ENCODE assay signal across 10 cellular contexts in the genomic region with DNA sequence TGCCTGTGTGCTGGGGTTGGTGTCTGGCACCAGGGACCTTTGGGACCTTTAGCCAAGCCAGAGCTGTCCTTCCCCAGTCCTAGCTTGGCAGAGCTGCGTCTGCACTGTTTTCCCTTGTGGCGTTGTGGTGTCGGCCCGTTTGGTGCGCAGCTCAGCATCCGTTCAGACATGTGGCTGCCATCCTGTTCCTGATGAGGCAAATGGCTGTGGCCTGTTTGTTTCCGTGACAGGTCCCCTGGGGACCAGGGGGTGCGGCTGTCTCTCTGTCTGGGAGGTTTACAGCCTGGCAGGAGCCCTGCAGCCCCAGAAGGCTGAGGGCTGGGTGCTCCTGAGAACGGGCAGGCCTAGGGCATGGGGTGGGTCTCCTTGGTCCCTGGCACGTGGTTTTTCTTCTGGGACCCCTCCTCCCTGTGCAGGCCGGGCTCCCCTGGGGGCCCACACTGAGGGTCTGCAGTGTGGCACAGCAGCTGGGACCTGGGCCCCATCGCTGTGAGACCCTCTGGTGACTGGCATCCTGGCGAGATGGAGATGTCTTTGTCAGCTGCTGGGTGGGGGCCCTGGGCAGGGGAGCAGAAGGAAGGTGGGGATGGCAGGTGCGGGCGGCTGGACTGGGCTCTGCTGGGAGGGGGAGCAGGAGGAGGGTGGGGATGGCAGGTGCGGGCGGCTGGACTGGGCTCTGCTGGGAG. TPM values are rescaled to one million over a fixed set of nuclear protein-coding genes. Genes with fewer than 3 reads are reported as not detected.
A peak's percentile ranks its signal among the peaks of the same experiment; 100 is the strongest.
DNase-seq lines count a peak whose midpoint lies in the region; ATAC-seq, FAIRE-seq and TF ChIP-seq lines count a peak whose summit lies in the region.
"Had no signal": no experiment of that assay in that cellular context is flagged by ENCODE, and none has a peak within 500 bp of the region (broad histone marks: within the 10 kb centered on the region; RNA-seq: fewer than 3 reads in every experiment).

No MANE protein-coding gene starts in this region.

- H3K36me3 ChIP-seq in gastrocnemius medialis (no peaks in the 10 kb centered on the region), HAP-1 (replicated peaks) (peaks cover 3% of the 10 kb centered on the region)

- FAIRE-seq in urothelium cell line (lab: Jason Lieb, UNC) = no peak
- FAIRE-seq: A204.1, endometrium had no signal

- H3K4me1 ChIP-seq in gastrocnemius medialis (peaks cover 48 to 53% of the 10 kb centered on the region in 2 donors), HAP-1 (peaks cover 8% of the 10 kb centered on the region)

- DNase-seq in NCI-H146 (lab: John Stamatoyannopoulos, UW) (peak; percentile 26), NCI-H146 treated with DMSO at 0.1 percent for 48 hours (lab: John Stamatoyannopoulos, UW; ENCODE audit: unreplicated experiment) (no peak), NCI-H128 (lab: John Stamatoyannopoulos, UW; ENCODE audit: unreplicated experiment) (peak; percentile 23), gastrocnemius medialis (peak in 1 of 2 donors; percentile 52), dedifferentiated amniotic fluid mesenchymal stem cell (ENCODE audit: extremely low spot score) (no peak), HAP-1 (ENCODE audit: low spot score in 2 of 2) (no peak), urothelium cell line (ENCODE audit: low spot score) (no peak)
- peak; percentile 32 for DNase-seq in activated naive CD4-positive, alpha-beta T cell treated with anti-CD3 and anti-CD28 coated beads, Interleukin-2, amount 50 U/mL, for 16 hours

- peak overlapping the region in 1 of 4 donors; percentile 32 for H3K4me3 ChIP-seq in gastrocnemius medialis
- H3K4me3 ChIP-seq in HAP-1 = no peak overlapping the region

- in situ Hi-C loops in gastrocnemius medialis (cut with MboI; ENCODE audit: low sequenced_read_pairs in 4 of 4) = no loop called here
- in situ Hi-C loops in HAP-1 (cut with MboI; ENCODE audit: low sequenced_read_pairs) = no loop called here

- H3K9me3 ChIP-seq in gastrocnemius medialis = no peaks in the 10 kb centered on the region
- H3K9me3 ChIP-seq in HAP-1 = no peaks in the 10 kb centered on the region

- H3K27me3 ChIP-seq in gastrocnemius medialis (no peaks in the 10 kb centered on the region), HAP-1 (ENCODE audit: low read depth) (no peaks in the 10 kb centered on the region)

- peak in 1 of 2 donors; percentile 8 for ATAC-seq in gastrocnemius medialis

- peak overlapping the region; percentile 81 to 96 (median 91) for H3K27ac ChIP-seq in gastrocnemius medialis

- intact Hi-C loops in gastrocnemius medialis (cut with DNase I; ENCODE audit: low total_unique reads) = loop anchor here (5.0 kb wide), 1 partner anchor 115 kb away; no protein-coding TSS in a partner anchor

- no peak for TF ChIP-seq CTCF in gastrocnemius medialis (IDR thresholded peaks at IDR 0.05 in 4 of 5, conservative IDR thresholded peaks at IDR 0.05 in 1 of 5)

- TF ChIP-seq POLR2A in gastrocnemius medialis (IDR thresholded peaks at IDR 0.05) = no peak

RNA-seq across cellular contexts. Expression of gene SPPL2B, which starts 4.0 kb away (rescaled TPM):
- total RNA-seq in gastrocnemius medialis = 10 to 100 TPM; 18.1 to 27.7 (median 23.2) TPM

RNA-seq across cellular contexts. Expression of gene LSM7, which starts 4.1 kb away (rescaled TPM):
- 100 to 1,000 TPM in 1 of 4 donors, 10 to 100 TPM in 3; 70.0 to 109 (median 77.5) TPM for total RNA-seq in gastrocnemius medialis

RNA-seq across cellular contexts. Expression of gene LINGO3, which starts 24.5 kb away (rescaled TPM):
- not detected for total RNA-seq in gastrocnemius medialis

RNA-seq across cellular contexts. Expression of gene TMPRSS9, which starts 27.6 kb away (rescaled TPM):
- total RNA-seq in gastrocnemius medialis = not detected

RNA-seq across cellular contexts. Expression of gene PEAK3, which starts 50.5 kb away (rescaled TPM):
- under 1 TPM in 1 of 4 donors, not detected in 3; 0.11 TPM for total RNA-seq in gastrocnemius medialis

Comparison
In these comparisons a context has a peak if more than half of its experiments do, and no peak if none do; other contexts are left out.
1. DNase-seq: peak in NCI-H146 (single experiment), NCI-H128 (single experiment) and activated naive CD4-positive, alpha-beta T cell treated with anti-CD3 and anti-CD28 coated beads, Interleukin-2, amount 50 U/mL, for 16 hours (single experiment); none in NCI-H146 treated with DMSO at 0.1 percent for 48 hours (single experiment), dedifferentiated amniotic fluid mesenchymal stem cell (single experiment), HAP-1 (0 of 2) and urothelium cell line (single experiment).